Comparison of ENCODE assay signal across 9 cellular contexts in the genomic region with DNA sequence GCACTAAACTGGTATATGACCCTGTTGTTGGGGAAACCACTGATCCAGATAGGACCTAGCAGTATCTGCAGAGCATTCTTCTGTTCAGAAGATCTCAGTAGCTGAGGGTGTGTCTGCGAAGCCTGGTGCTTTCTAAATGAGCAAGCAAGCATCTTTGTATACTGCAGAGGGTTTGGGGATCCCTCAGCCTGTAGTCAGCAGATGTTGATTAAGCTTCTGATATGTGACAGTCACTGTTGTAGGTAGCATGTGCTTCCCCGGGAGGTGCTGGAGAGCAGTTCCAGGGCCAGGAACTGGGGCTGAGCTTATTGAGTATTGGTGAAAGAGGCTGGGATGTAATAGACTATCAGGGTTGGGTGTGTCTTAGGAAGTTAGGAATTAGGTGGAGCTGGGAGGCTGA. TPM values are rescaled to one million over a fixed set of nuclear protein-coding genes. Genes with fewer than 3 reads are reported as not detected.
DNase-seq lines count a peak whose midpoint lies in the region; ATAC-seq, FAIRE-seq and TF ChIP-seq lines count a peak whose summit lies in the region.
"Had no signal": no experiment of that assay in that cellular context is flagged by ENCODE, and none has a peak within 500 bp of the region (broad histone marks: within the 10 kb centered on the region; RNA-seq: fewer than 3 reads in every experiment).

No MANE protein-coding gene starts in this region.

- peak overlapping the region in 2 of 3 experiments; percentile 20 to 85; a peak in 2 of 6 replicates for H3K4me3 ChIP-seq in HepG2 (replicated peaks in 1 of 3; ENCODE audit: insufficient read depth in 1 of 3, low read depth in 2 of 3, low read length in 3 of 3)
- H3K4me3 ChIP-seq in right lobe of liver = no peak overlapping the region
- H3K4me3 ChIP-seq in fibroblast of mammary gland (ENCODE audit: control insufficient read depth, low read depth, low read length) = peak overlapping the region; percentile 99

- TF ChIP-seq EP300 in HepG2 (IDR thresholded peaks at IDR 0.05; ENCODE audit: low read depth in 2 of 2, low read length in 2 of 2) = no peak
- TF ChIP-seq EP300 in HepG2 (CRISPR knock-in tag; IDR thresholded peaks at IDR 0.05; ENCODE audit: borderline replicate concordance) = no peak

- H3K9me3 ChIP-seq in HepG2 (ENCODE audit: low read length) (no peaks in the 10 kb centered on the region), right lobe of liver (no peaks in the 10 kb centered on the region), T-helper 17 cell (ENCODE audit: control insufficient read depth, low read length, poor library complexity, severe bottlenecking) (no peaks in the 10 kb centered on the region)

- TF ChIP-seq POLR2A in HepG2 (IDR thresholded peaks at IDR 0.05; ENCODE audit: insufficient read depth in 1 of 2, low read depth in 2 of 2, low read length in 2 of 2) = 0 out of 4 replicates have a peak, but pooled peaks of 1 of the 2 experiments have one; percentile 7
- no peak for TF ChIP-seq POLR2A in right lobe of liver (IDR thresholded peaks at IDR 0.05)

- H3K27me3 Mint-ChIP-seq in T-helper 17 cell = no peaks in the 10 kb centered on the region
- no peaks in the 10 kb centered on the region for H3K27me3 Mint-ChIP-seq in stimulated activated memory B cell treated with anti-CD40 and anti-IgM and Interleukin-4, amounts not matched to agents 10 μg/mL and 1 μg/mL and 100 μg/mL, for 72 hours

- H3K36me3 Mint-ChIP-seq in T-helper 17 cell (ENCODE audit: low read depth) = peaks cover 4% of the 10 kb centered on the region
- H3K36me3 Mint-ChIP-seq in stimulated activated memory B cell treated with anti-CD40 and anti-IgM and Interleukin-4, amounts not matched to agents 10 μg/mL and 1 μg/mL and 100 μg/mL, for 72 hours = peaks cover 28% of the 10 kb centered on the region

- H3K4me3 Mint-ChIP-seq in T-helper 17 cell = peak overlapping the region; percentile 95
- H3K4me3 Mint-ChIP-seq in stimulated activated memory B cell treated with anti-CD40 and anti-IgM and Interleukin-4, amounts not matched to agents 10 μg/mL and 1 μg/mL and 100 μg/mL, for 72 hours = peak overlapping the region; percentile 17

- TF ChIP-seq RAD21 in HepG2 (CRISPR knock-in tag; IDR thresholded peaks at IDR 0.05) = no peak

- peak overlapping the region; percentile 99 for H3K9ac ChIP-seq in HepG2 (ENCODE audit: insufficient read depth, low read depth, low read length)

- peaks cover 7 to 9% of the 10 kb centered on the region in 2 experiments; a peak in 3 of 5 replicates for H3K36me3 ChIP-seq in HepG2 (replicated peaks in 1 of 2; ENCODE audit: control insufficient read depth in 1 of 2, insufficient read depth in 2 of 2, low read length in 2 of 2)
- peaks cover 0 to 22% (median 2%) of the 10 kb centered on the region in 4 donors for H3K36me3 ChIP-seq in right lobe of liver

- ATAC-seq in HepG2 = no peak
- ATAC-seq in right lobe of liver = no peak
- ATAC-seq in T-helper 17 cell = no peak
- ATAC-seq in stimulated activated memory B cell treated with anti-CD40 and anti-IgM and Interleukin-4, amounts not matched to agents 10 μg/mL and 1 μg/mL and 100 μg/mL, for 72 hours = no peak
- ATAC-seq in HG03432 (IDR thresholded peaks at IDR 0.05; ENCODE audit: unreplicated experiment) = no peak

- in situ Hi-C loops in HepG2 (cut with HindIII; ENCODE audit: extremely low pct_ligation_motif_present, low pct_unique_long_range_greater_than_20kb) = no loop called here

- H3K27me3 ChIP-seq in HepG2 (ENCODE audit: control insufficient read depth in 1 of 2, insufficient read depth in 2 of 2, low read length in 2 of 2) = no peaks in the 10 kb centered on the region; a peak in 1 of 5 replicates
- H3K27me3 ChIP-seq in right lobe of liver = no peaks in the 10 kb centered on the region

- CTCF ChIA-PET in HepG2 (lab: Yijun Ruan, JAX; ENCODE audit: low intra/inter-chr PET ratio, low total read pairs) = interaction anchor here (1.3 kb wide), 1 partner anchor 33 kb away, joined by 3 read pairs; no protein-coding TSS in a partner anchor

- POLR2A ChIA-PET in HepG2 (lab: Yijun Ruan, JAX) = interaction anchor here (1.1 to 4.6 kb wide), 5 partner anchors 14 to 191 kb away, joined by 5 to 92 read pairs (median 6); a partner anchor contains a TSS

- H4K20me1 ChIP-seq in HepG2 (ENCODE audit: insufficient read depth, low read length) = no peaks in the 10 kb centered on the region

- H3K27ac Mint-ChIP-seq in T-helper 17 cell = peak overlapping the region; percentile 98
- H3K27ac Mint-ChIP-seq in stimulated activated memory B cell treated with anti-CD40 and anti-IgM and Interleukin-4, amounts not matched to agents 10 μg/mL and 1 μg/mL and 100 μg/mL, for 72 hours = peak overlapping the region; percentile 93

- H3K4me1 Mint-ChIP-seq in T-helper 17 cell = peaks cover 41% of the 10 kb centered on the region
- H3K4me1 Mint-ChIP-seq in stimulated activated memory B cell treated with anti-CD40 and anti-IgM and Interleukin-4, amounts not matched to agents 10 μg/mL and 1 μg/mL and 100 μg/mL, for 72 hours = peaks cover 66% of the 10 kb centered on the region

- H3K27ac ChIP-seq in HepG2 (ENCODE audit: extremely low read length, insufficient read depth, low read length) (peak overlapping the region; percentile 86), right lobe of liver (no peak overlapping the region)

- H3K79me2 ChIP-seq in HepG2 (ENCODE audit: insufficient read depth, low read length) = peaks cover 31% of the 10 kb centered on the region

- no TSS peak for BruUV-seq in HepG2 (replicated peaks; lab: Mats Ljungman, UMichigan)

- no peaks in the 10 kb centered on the region for H3K9me3 Mint-ChIP-seq in stimulated activated memory B cell treated with anti-CD40 and anti-IgM and Interleukin-4, amounts not matched to agents 10 μg/mL and 1 μg/mL and 100 μg/mL, for 72 hours

- FAIRE-seq in HepG2 (lab: Jason Lieb, UNC) = peak; percentile 36

- intact Hi-C loops in HepG2 (cut with micrococcal nuclease; ENCODE audit: unreplicated experiment) (loop anchor here (5.0 kb wide), 1 partner anchor 34 kb away; a partner anchor contains a TSS), right lobe of liver (cut with DNase I) (no loop called here)

- DNase-seq in HepG2 (ENCODE audit: low spot score) = no peak
- DNase-seq in right lobe of liver = no peak
- DNase-seq in T-helper 17 cell = no peak
- no peak for DNase-seq in fibroblast of mammary gland (ENCODE audit: low read depth)
- DNase-seq in NOMO-1 treated with DMSO at 0.1 percent for 48 hours (lab: John Stamatoyannopoulos, UW; ENCODE audit: unreplicated experiment) = no peak
- DNase-seq in hippocampal formation (lab: John Stamatoyannopoulos, UW) = no peak
- DNase-seq: nucleus accumbens had no signal

- H3K4me2 ChIP-seq in HepG2 (ENCODE audit: low read depth, low read length) = peak overlapping the region; percentile 82

- H3K4me1 ChIP-seq in HepG2 (ENCODE audit: insufficient read depth, low read length) (peaks cover 52% of the 10 kb centered on the region), right lobe of liver (peaks cover 0 to 15% (median 8%) of the 10 kb centered on the region in 4 donors)

- no peak overlapping the region for H2AFZ ChIP-seq in HepG2 (ENCODE audit: low read length)

- WGBS in HepG2 (ENCODE audit: low lambda C conversion rate) = 79% methylated on average over 2 of the region's 2 CpGs
- WGBS in right lobe of liver (ENCODE audit: insufficient coverage, low coverage, low lambda C conversion rate, missing lambda C conversion rate) = 71% methylated on average over 2 of the region's 2 CpGs

- TF ChIP-seq CTCF in HepG2 (CRISPR knock-in tag; IDR thresholded peaks at IDR 0.05) = no peak
- no peak for TF ChIP-seq CTCF in right lobe of liver (IDR thresholded peaks at IDR 0.05)
- no peak for TF ChIP-seq CTCF in fibroblast of mammary gland (conservative IDR thresholded peaks at IDR 0.05; ENCODE audit: control insufficient read depth, insufficient read depth, low read depth, low read length)

RNA-seq across cellular contexts. Expression of a gene that starts 1.5 kb away (rescaled TPM):
- total RNA-seq in HepG2 (2016; rRNA removed; fragmentation: Illumina TruSeq; extraction: Trizol) (4.8 and 6.1 TPM in 2 replicates), right lobe of liver (10 to 100 TPM; 14.6 to 33.0 (median 27.3) TPM), T-helper 17 cell (10 to 100 TPM; 34.1 to 36.3 TPM)
- 1.3 and 1.4 TPM in 2 replicates for total RNA-seq in HepG2 (2016; cell fraction: cytosol; rRNA removed; fragmentation: Illumina TruSeq; extraction: Trizol; ENCODE audit: low read depth)
- total RNA-seq in HepG2 (2016; cell fraction: insoluble cytoplasmic fraction; rRNA removed; fragmentation: Illumina TruSeq; extraction: Trizol) = 3.2 and 6.2 TPM in 2 replicates
- 4.5 and 5.4 TPM in 2 replicates for total RNA-seq in HepG2 (2016; cell fraction: membrane; rRNA removed; fragmentation: Illumina TruSeq; extraction: Trizol)
- 6.5 and 7.3 TPM in 2 replicates for total RNA-seq in HepG2 (2016; cell fraction: nucleus; rRNA removed; fragmentation: Illumina TruSeq; extraction: Trizol)
- 3.3 and 4.3 TPM in 2 replicates for polyA plus RNA-seq in HepG2 (2011; rRNA removed)
- polyA plus RNA-seq in HepG2 (2011; cell fraction: cytosol; rRNA removed) = 3.1 and 4.0 TPM in 2 replicates
- 21.0 and 25.5 TPM in 2 replicates for polyA plus RNA-seq in HepG2 (2011; cell fraction: nucleus; rRNA removed)
- polyA plus RNA-seq in HepG2 (2012) = 17.0 and 18.6 TPM in 2 replicates
- polyA plus RNA-seq in HepG2 (2016; cell fraction: cytosol; fragmentation: Illumina TruSeq; extraction: Trizol; ENCODE audit: low read depth) = 1.1 and 1.4 TPM in 2 replicates
- polyA plus RNA-seq in HepG2 (2016; cell fraction: insoluble cytoplasmic fraction; fragmentation: Illumina TruSeq; extraction: Trizol; ENCODE audit: low read depth) = 8.3 and 13.4 TPM in 2 replicates
- polyA plus RNA-seq in HepG2 (2016; cell fraction: membrane; fragmentation: Illumina TruSeq; extraction: Trizol; ENCODE audit: low read depth) = 2.8 and 3.0 TPM in 2 replicates
- polyA plus RNA-seq in HepG2 (2016; cell fraction: nucleus; fragmentation: Illumina TruSeq; extraction: Trizol; ENCODE audit: insufficient read depth, low read depth) = 21.4 and 23.8 TPM in 2 replicates
- polyA minus RNA-seq in HepG2 (2011; rRNA and poly(A)+ RNA removed; ENCODE audit: low replicate concordance) = 5.4 and 5.7 TPM in 2 replicates
- polyA minus RNA-seq in HepG2 (2011; cell fraction: cytosol; rRNA and poly(A)+ RNA removed) = 3.1 and 4.5 TPM in 2 replicates
- 3.6 and 5.2 TPM in 2 replicates for polyA minus RNA-seq in HepG2 (2011; cell fraction: nucleus; rRNA and poly(A)+ RNA removed)

RNA-seq across cellular contexts. Expression of a gene that starts 3.5 kb away (rescaled TPM):
- 0.79 and 1.5 TPM in 2 replicates for total RNA-seq in HepG2 (2016; rRNA removed; fragmentation: Illumina TruSeq; extraction: Trizol)
- 1.7 and 2.4 TPM in 2 replicates for total RNA-seq in HepG2 (2016; cell fraction: cytosol; rRNA removed; fragmentation: Illumina TruSeq; extraction: Trizol; ENCODE audit: low read depth)
- 1.1 and 1.9 TPM in 2 replicates for total RNA-seq in HepG2 (2016; cell fraction: insoluble cytoplasmic fraction; rRNA removed; fragmentation: Illumina TruSeq; extraction: Trizol)
- total RNA-seq in HepG2 (2016; cell fraction: membrane; rRNA removed; fragmentation: Illumina TruSeq; extraction: Trizol) = 2.0 and 2.3 TPM in 2 replicates
- total RNA-seq in HepG2 (2016; cell fraction: nucleus; rRNA removed; fragmentation: Illumina TruSeq; extraction: Trizol) = 0.50 and 0.90 TPM in 2 replicates
- 12.0 and 13.5 TPM in 2 replicates for polyA plus RNA-seq in HepG2 (2011; rRNA removed)
- 14.5 and 18.3 TPM in 2 replicates for polyA plus RNA-seq in HepG2 (2011; cell fraction: cytosol; rRNA removed)
- polyA plus RNA-seq in HepG2 (2011; cell fraction: nucleus; rRNA removed) = 17.2 and 18.4 TPM in 2 replicates
- 4.8 and 7.4 TPM in 2 replicates for polyA plus RNA-seq in HepG2 (2012)
- polyA plus RNA-seq in HepG2 (2016; cell fraction: cytosol; fragmentation: Illumina TruSeq; extraction: Trizol; ENCODE audit: low read depth) = 6.9 and 7.3 TPM in 2 replicates
- 3.2 and 3.4 TPM in 2 replicates for polyA plus RNA-seq in HepG2 (2016; cell fraction: insoluble cytoplasmic fraction; fragmentation: Illumina TruSeq; extraction: Trizol; ENCODE audit: low read depth)
- polyA plus RNA-seq in HepG2 (2016; cell fraction: membrane; fragmentation: Illumina TruSeq; extraction: Trizol; ENCODE audit: low read depth) = 5.3 and 5.9 TPM in 2 replicates
- polyA plus RNA-seq in HepG2 (2016; cell fraction: nucleus; fragmentation: Illumina TruSeq; extraction: Trizol; ENCODE audit: insufficient read depth, low read depth) = 2.4 and 2.6 TPM in 2 replicates
- polyA minus RNA-seq in HepG2 (2011; rRNA and poly(A)+ RNA removed; ENCODE audit: low replicate concordance) = 5.3 and 19.9 TPM in 2 replicates
- polyA minus RNA-seq in HepG2 (2011; cell fraction: cytosol; rRNA and poly(A)+ RNA removed) = 1.6 and 3.0 TPM in 2 replicates
- polyA minus RNA-seq in HepG2 (2011; cell fraction: nucleus; rRNA and poly(A)+ RNA removed) = 0.77 and 1.5 TPM in 2 replicates
- total RNA-seq in right lobe of liver = 10 to 100 TPM in 5 of 6 experiments, 1 to 10 TPM in 1; 8.5 to 16.4 (median 11.5) TPM
- total RNA-seq in T-helper 17 cell = 1 to 10 TPM; 6.6 to 9.1 TPM

RNA-seq across cellular contexts. Expression of a gene that starts 22.2 kb away (rescaled TPM):
- total RNA-seq in HepG2 (2016; rRNA removed; fragmentation: Illumina TruSeq; extraction: Trizol) (61.0 and 65.5 TPM in 2 replicates), right lobe of liver (10 to 100 TPM; 29.6 to 41.8 (median 35.3) TPM), T-helper 17 cell (100 to 1,000 TPM; 162 to 181 TPM)
- 23.6 and 23.7 TPM in 2 replicates for total RNA-seq in HepG2 (2016; cell fraction: cytosol; rRNA removed; fragmentation: Illumina TruSeq; extraction: Trizol; ENCODE audit: low read depth)
- 50.6 and 64.5 TPM in 2 replicates for total RNA-seq in HepG2 (2016; cell fraction: insoluble cytoplasmic fraction; rRNA removed; fragmentation: Illumina TruSeq; extraction: Trizol)
- total RNA-seq in HepG2 (2016; cell fraction: membrane; rRNA removed; fragmentation: Illumina TruSeq; extraction: Trizol) = 26.7 and 37.0 TPM in 2 replicates
- total RNA-seq in HepG2 (2016; cell fraction: nucleus; rRNA removed; fragmentation: Illumina TruSeq; extraction: Trizol) = 30.2 and 40.5 TPM in 2 replicates
- polyA plus RNA-seq in HepG2 (2011; rRNA removed) = 61.9 and 66.2 TPM in 2 replicates
- polyA plus RNA-seq in HepG2 (2011; cell fraction: cytosol; rRNA removed) = 40.1 and 60.0 TPM in 2 replicates
- 110 and 114 TPM in 2 replicates for polyA plus RNA-seq in HepG2 (2011; cell fraction: nucleus; rRNA removed)
- polyA plus RNA-seq in HepG2 (2012) = 49.4 and 77.2 TPM in 2 replicates
- 17.9 and 23.0 TPM in 2 replicates for polyA plus RNA-seq in HepG2 (2016; cell fraction: cytosol; fragmentation: Illumina TruSeq; extraction: Trizol; ENCODE audit: low read depth)
- 44.7 and 50.0 TPM in 2 replicates for polyA plus RNA-seq in HepG2 (2016; cell fraction: insoluble cytoplasmic fraction; fragmentation: Illumina TruSeq; extraction: Trizol; ENCODE audit: low read depth)
- polyA plus RNA-seq in HepG2 (2016; cell fraction: membrane; fragmentation: Illumina TruSeq; extraction: Trizol; ENCODE audit: low read depth) = 26.1 and 33.5 TPM in 2 replicates
- polyA plus RNA-seq in HepG2 (2016; cell fraction: nucleus; fragmentation: Illumina TruSeq; extraction: Trizol; ENCODE audit: insufficient read depth, low read depth) = 89.5 and 108 TPM in 2 replicates
- 34.8 and 80.6 TPM in 2 replicates for polyA minus RNA-seq in HepG2 (2011; rRNA and poly(A)+ RNA removed; ENCODE audit: low replicate concordance)
- 26.6 and 26.9 TPM in 2 replicates for polyA minus RNA-seq in HepG2 (2011; cell fraction: cytosol; rRNA and poly(A)+ RNA removed)
- 7.9 and 16.9 TPM in 2 replicates for polyA minus RNA-seq in HepG2 (2011; cell fraction: nucleus; rRNA and poly(A)+ RNA removed)

RNA-seq across cellular contexts. Expression of a gene that starts 22.3 kb away (rescaled TPM):
- total RNA-seq in HepG2 (2016; rRNA removed; fragmentation: Illumina TruSeq; extraction: Trizol) = 32.6 and 40.8 TPM in 2 replicates
- 40.5 and 48.9 TPM in 2 replicates for total RNA-seq in HepG2 (2016; cell fraction: cytosol; rRNA removed; fragmentation: Illumina TruSeq; extraction: Trizol; ENCODE audit: low read depth)
- 24.9 and 37.3 TPM in 2 replicates for total RNA-seq in HepG2 (2016; cell fraction: insoluble cytoplasmic fraction; rRNA removed; fragmentation: Illumina TruSeq; extraction: Trizol)
- 43.5 and 49.7 TPM in 2 replicates for total RNA-seq in HepG2 (2016; cell fraction: membrane; rRNA removed; fragmentation: Illumina TruSeq; extraction: Trizol)
- total RNA-seq in HepG2 (2016; cell fraction: nucleus; rRNA removed; fragmentation: Illumina TruSeq; extraction: Trizol) = 21.3 and 23.0 TPM in 2 replicates
- 25.9 and 26.8 TPM in 2 replicates for polyA plus RNA-seq in HepG2 (2011; rRNA removed)
- polyA plus RNA-seq in HepG2 (2011; cell fraction: cytosol; rRNA removed) = 15.4 and 32.6 TPM in 2 replicates
- polyA plus RNA-seq in HepG2 (2011; cell fraction: nucleus; rRNA removed) = 36.4 and 36.7 TPM in 2 replicates
- polyA plus RNA-seq in HepG2 (2012) = 18.1 and 30.0 TPM in 2 replicates
- polyA plus RNA-seq in HepG2 (2016; cell fraction: cytosol; fragmentation: Illumina TruSeq; extraction: Trizol; ENCODE audit: low read depth) = 55.6 and 70.4 TPM in 2 replicates
- polyA plus RNA-seq in HepG2 (2016; cell fraction: insoluble cytoplasmic fraction; fragmentation: Illumina TruSeq; extraction: Trizol; ENCODE audit: low read depth) = 42.1 and 43.5 TPM in 2 replicates
- polyA plus RNA-seq in HepG2 (2016; cell fraction: membrane; fragmentation: Illumina TruSeq; extraction: Trizol; ENCODE audit: low read depth) = 55.2 and 64.2 TPM in 2 replicates
- polyA plus RNA-seq in HepG2 (2016; cell fraction: nucleus; fragmentation: Illumina TruSeq; extraction: Trizol; ENCODE audit: insufficient read depth, low read depth) = 55.4 and 61.4 TPM in 2 replicates
- 13.7 and 25.5 TPM in 2 replicates for polyA minus RNA-seq in HepG2 (2011; rRNA and poly(A)+ RNA removed; ENCODE audit: low replicate concordance)
- 6.4 and 11.1 TPM in 2 replicates for polyA minus RNA-seq in HepG2 (2011; cell fraction: cytosol; rRNA and poly(A)+ RNA removed)
- 4.2 and 9.6 TPM in 2 replicates for polyA minus RNA-seq in HepG2 (2011; cell fraction: nucleus; rRNA and poly(A)+ RNA removed)
- total RNA-seq in right lobe of liver = 10 to 100 TPM in 4 of 6 experiments, 1 to 10 TPM in 2; 4.5 to 11.6 (median 10.5) TPM
- total RNA-seq in T-helper 17 cell = 10 to 100 TPM; 10.2 to 15.6 TPM

RNA-seq across cellular contexts. Expression of a gene that starts 33.6 kb away (rescaled TPM):
- total RNA-seq in HepG2 (2016; rRNA removed; fragmentation: Illumina TruSeq; extraction: Trizol) (324 and 372 TPM in 2 replicates), right lobe of liver (10 to 100 TPM; 25.3 to 63.2 (median 39.9) TPM), T-helper 17 cell (10 to 100 TPM; 83.9 to 97.7 TPM)
- total RNA-seq in HepG2 (2016; cell fraction: cytosol; rRNA removed; fragmentation: Illumina TruSeq; extraction: Trizol; ENCODE audit: low read depth) = 103 and 108 TPM in 2 replicates
- 334 and 405 TPM in 2 replicates for total RNA-seq in HepG2 (2016; cell fraction: insoluble cytoplasmic fraction; rRNA removed; fragmentation: Illumina TruSeq; extraction: Trizol)
- total RNA-seq in HepG2 (2016; cell fraction: membrane; rRNA removed; fragmentation: Illumina TruSeq; extraction: Trizol) = 115 and 120 TPM in 2 replicates
- total RNA-seq in HepG2 (2016; cell fraction: nucleus; rRNA removed; fragmentation: Illumina TruSeq; extraction: Trizol) = 123 and 139 TPM in 2 replicates
- polyA plus RNA-seq in HepG2 (2011; rRNA removed) = 374 and 400 TPM in 2 replicates
- 396 and 593 TPM in 2 replicates for polyA plus RNA-seq in HepG2 (2011; cell fraction: cytosol; rRNA removed)
- polyA plus RNA-seq in HepG2 (2011; cell fraction: nucleus; rRNA removed) = 354 and 430 TPM in 2 replicates
- polyA plus RNA-seq in HepG2 (2012) = 181 and 214 TPM in 2 replicates
- 80.1 and 82.6 TPM in 2 replicates for polyA plus RNA-seq in HepG2 (2016; cell fraction: cytosol; fragmentation: Illumina TruSeq; extraction: Trizol; ENCODE audit: low read depth)
- 379 and 381 TPM in 2 replicates for polyA plus RNA-seq in HepG2 (2016; cell fraction: insoluble cytoplasmic fraction; fragmentation: Illumina TruSeq; extraction: Trizol; ENCODE audit: low read depth)
- polyA plus RNA-seq in HepG2 (2016; cell fraction: membrane; fragmentation: Illumina TruSeq; extraction: Trizol; ENCODE audit: low read depth) = 86.8 and 91.7 TPM in 2 replicates
- polyA plus RNA-seq in HepG2 (2016; cell fraction: nucleus; fragmentation: Illumina TruSeq; extraction: Trizol; ENCODE audit: insufficient read depth, low read depth) = 224 and 236 TPM in 2 replicates
- 504 and 617 TPM in 2 replicates for polyA minus RNA-seq in HepG2 (2011; rRNA and poly(A)+ RNA removed; ENCODE audit: low replicate concordance)
- polyA minus RNA-seq in HepG2 (2011; cell fraction: cytosol; rRNA and poly(A)+ RNA removed) = 158 and 170 TPM in 2 replicates
- polyA minus RNA-seq in HepG2 (2011; cell fraction: nucleus; rRNA and poly(A)+ RNA removed) = 133 and 141 TPM in 2 replicates

Comparison
In these comparisons a context has a peak if more than half of its experiments do, and no peak if none do; other contexts are left out.
1. H3K4me3 ChIP-seq: peak in HepG2 (2 of 3) and fibroblast of mammary gland (single experiment); none in right lobe of liver (0 of 3).